8 cellular contexts compared by ENCODE assay signal in the genomic region with DNA sequence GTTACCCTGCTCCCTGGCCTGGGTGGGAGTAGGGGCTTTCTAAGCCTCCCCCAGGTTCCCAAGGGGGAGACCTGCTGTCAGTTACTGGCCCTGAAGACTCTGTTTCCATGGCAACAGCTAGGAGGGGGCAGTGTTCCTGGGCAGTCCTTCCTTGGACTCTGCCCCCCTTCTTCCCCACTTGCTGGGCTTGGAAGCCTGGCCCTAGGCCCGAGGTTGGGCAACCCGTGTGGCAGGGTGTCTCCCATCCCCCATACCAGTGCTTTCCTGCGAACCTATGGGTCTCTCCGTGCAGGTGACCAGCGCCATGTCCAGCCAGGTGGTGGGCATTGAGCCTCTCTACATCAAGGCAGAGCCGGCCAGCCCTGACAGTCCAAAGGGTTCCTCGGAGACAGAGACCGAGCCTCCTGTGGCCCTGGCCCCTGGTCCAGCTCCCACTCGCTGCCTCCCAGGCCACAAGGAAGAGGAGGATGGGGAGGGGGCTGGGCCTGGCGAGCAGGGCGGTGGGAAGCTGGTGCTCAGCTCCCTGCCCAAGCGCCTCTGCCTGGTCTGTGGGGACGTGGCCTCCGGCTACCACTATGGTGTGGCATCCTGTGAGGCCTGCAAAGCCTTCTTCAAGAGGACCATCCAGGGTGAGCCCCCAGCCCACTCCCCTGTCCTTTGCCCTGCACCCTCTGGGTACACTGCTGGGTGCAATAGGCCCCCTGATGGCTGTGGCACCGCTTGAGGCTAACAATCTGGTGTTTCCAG. TPM values are rescaled to one million over a fixed set of nuclear protein-coding genes. Genes with fewer than 3 reads are reported as not detected.
DNase-seq lines count a peak whose midpoint lies in the region; ATAC-seq and TF ChIP-seq lines count a peak whose summit lies in the region.

No MANE protein-coding gene starts in this region.

- H3K18ac ChIP-seq in mesenchymal stem cell (ENCODE audit: low read depth in 1 of 2, low read length in 2 of 2), result no peak overlapping the region

- no peak overlapping the region for H3K14ac ChIP-seq in mesenchymal stem cell (ENCODE audit: low read length in 2 of 2)

- H3K27me3 ChIP-seq in breast epithelium (no peaks in the 10 kb centered on the region), mesenchymal stem cell (ENCODE audit: control insufficient read depth in 1 of 2, insufficient read depth in 1 of 2, low read length in 2 of 2) (no peaks in the 10 kb centered on the region), uterus (no peaks in the 10 kb centered on the region)

- TF ChIP-seq POLR2A in breast epithelium (IDR thresholded peaks at IDR 0.05), result no peak
- TF ChIP-seq POLR2A in uterus (IDR thresholded peaks at IDR 0.05), result no peak

- H3K27ac ChIP-seq in breast epithelium, result peak overlapping the region; percentile 89 to 90
- no peak overlapping the region for H3K27ac ChIP-seq in mesenchymal stem cell (ENCODE audit: low read length, poor library complexity, severe bottlenecking)
- peak overlapping the region; percentile 55 to 92 for H3K27ac ChIP-seq in uterus

- H2AFZ ChIP-seq in mesenchymal stem cell (ENCODE audit: low read depth, low read length), result no peak overlapping the region

- intact Hi-C loops in Right ventricle myocardium inferior (cut with DNase I) (no loop called here), cardiac septum (cut with DNase I) (no loop called here), breast epithelium (cut with DNase I; ENCODE audit: low total_unique reads) (no loop called here), uterus (cut with DNase I; ENCODE audit: low total_unique reads) (no loop called here)

- WGBS in mesenchymal stem cell, result 87% methylated on average over 15 of the region's 15 CpGs

- peak overlapping the region; percentile 31 for H2AK5ac ChIP-seq in mesenchymal stem cell (ENCODE audit: low read length, severe bottlenecking)

- peak; percentile 71 for DNase-seq in Right ventricle myocardium inferior (ENCODE audit: missing footprints)
- no peak for DNase-seq in cardiac septum (ENCODE audit: low spot score)
- no peak for DNase-seq in breast epithelium (ENCODE audit: low spot score in 2 of 2)
- DNase-seq in mesenchymal stem cell, result no peak
- no peak for DNase-seq in uterus
- no peak for DNase-seq in OCI-M2 (lab: John Stamatoyannopoulos, UW; ENCODE audit: unreplicated experiment)
- DNase-seq in activated CD4-positive, CD25-positive, alpha-beta regulatory T cell (lab: John Stamatoyannopoulos, UW), result no peak
- DNase-seq in AG20443 (ENCODE audit: low spot score), result no peak

- H4K91ac ChIP-seq in mesenchymal stem cell (ENCODE audit: low read length), result no peak overlapping the region

- peaks cover 19% of the 10 kb centered on the region for H3K79me1 ChIP-seq in mesenchymal stem cell (replicated peaks; ENCODE audit: low read length, poor library complexity, severe bottlenecking)

- H2BK15ac ChIP-seq in mesenchymal stem cell (ENCODE audit: low read depth, poor library complexity, severe bottlenecking), result peak overlapping the region; percentile 54

- H3K4ac ChIP-seq in mesenchymal stem cell (ENCODE audit: low read depth in 1 of 2, low read length in 2 of 2), result no peak overlapping the region

- H2BK5ac ChIP-seq in mesenchymal stem cell (ENCODE audit: low read depth, low read length, poor library complexity, severe bottlenecking), result no peak overlapping the region

- H3K4me2 ChIP-seq in mesenchymal stem cell (ENCODE audit: low read length, poor library complexity, severe bottlenecking), result peak overlapping the region; percentile 99

- H4K8ac ChIP-seq in mesenchymal stem cell (ENCODE audit: low read length), result peak overlapping the region; percentile 66

- H3K9me3 ChIP-seq in breast epithelium (no peaks in the 10 kb centered on the region), mesenchymal stem cell (ENCODE audit: control insufficient read depth, low read length) (no peaks in the 10 kb centered on the region), uterus (no peaks in the 10 kb centered on the region)

- H3K4me1 ChIP-seq in breast epithelium, result peaks cover 5 to 10% of the 10 kb centered on the region in 2 donors
- H3K4me1 ChIP-seq in mesenchymal stem cell (ENCODE audit: control insufficient read depth, insufficient read depth, low read depth, low read length), result peaks cover 18% of the 10 kb centered on the region
- H3K4me1 ChIP-seq in uterus, result peaks cover 0 to 12% of the 10 kb centered on the region in 2 donors

- no peak overlapping the region for H2BK120ac ChIP-seq in mesenchymal stem cell (ENCODE audit: low read depth, low read length)

- no peak overlapping the region for H2BK12ac ChIP-seq in mesenchymal stem cell (ENCODE audit: low read length in 2 of 2)

- H3K36me3 ChIP-seq in breast epithelium, result no peaks in the 10 kb centered on the region
- H3K36me3 ChIP-seq in mesenchymal stem cell (ENCODE audit: control insufficient read depth in 1 of 2, insufficient read depth in 2 of 2, low read depth in 1 of 2, low read length in 2 of 2), result no peaks in the 10 kb centered on the region
- H3K36me3 ChIP-seq in uterus, result no peaks in the 10 kb centered on the region

- H3K4me3 ChIP-seq in breast epithelium (peak overlapping the region; percentile 62 to 75 (median 69)), mesenchymal stem cell (ENCODE audit: insufficient read depth in 1 of 2, low read depth in 1 of 2, low read length in 2 of 2) (peak overlapping the region in 1 of 2 experiments; percentile 80), uterus (no peak overlapping the region)

- no peak for ATAC-seq in Right ventricle myocardium inferior

- peak overlapping the region; percentile 85 for H3K9ac ChIP-seq in mesenchymal stem cell (ENCODE audit: low read length)

- TF ChIP-seq CTCF in breast epithelium (IDR thresholded peaks at IDR 0.05), result no peak
- TF ChIP-seq CTCF in uterus (IDR thresholded peaks at IDR 0.05), result no peak

- H3K23ac ChIP-seq in mesenchymal stem cell (ENCODE audit: low read length in 2 of 2), result no peak overlapping the region

RNA-seq across cellular contexts. Expression of a gene that starts 1.7 kb away (rescaled TPM):
- total RNA-seq in Right ventricle myocardium inferior (217 TPM), cardiac septum (116 TPM), breast epithelium (10 to 100 TPM; 38.2 to 43.9 (median 39.5) TPM), uterus (10 to 100 TPM; 12.1 to 49.2 (median 17.5) TPM)
- 10.7 TPM for polyA plus RNA-seq in mesenchymal stem cell (2013, experiment 1 of 2)
- polyA plus RNA-seq in mesenchymal stem cell (2013, experiment 2 of 2), result 10.7 TPM

RNA-seq across cellular contexts. Expression of a gene that starts 6.9 kb away (rescaled TPM):
- total RNA-seq in Right ventricle myocardium inferior (not detected), cardiac septum (not detected), breast epithelium (1 to 10 TPM in 1 of 3 donors, not detected in 2; 1.8 TPM), uterus (not detected)
- 0.18 TPM for polyA plus RNA-seq in mesenchymal stem cell (2013, experiment 1 of 2)
- 0.12 TPM for polyA plus RNA-seq in mesenchymal stem cell (2013, experiment 2 of 2)

RNA-seq across cellular contexts. Expression of a gene that starts 10.3 kb away (rescaled TPM):
- total RNA-seq in Right ventricle myocardium inferior (92.8 TPM), cardiac septum (75.1 TPM), breast epithelium (100 to 1,000 TPM; 206 to 266 (median 262) TPM), uterus (100 to 1,000 TPM; 200 to 462 (median 323) TPM)
- 364 TPM for polyA plus RNA-seq in mesenchymal stem cell (2013, experiment 1 of 2)
- polyA plus RNA-seq in mesenchymal stem cell (2013, experiment 2 of 2), result 351 TPM

RNA-seq across cellular contexts. Expression of a gene that starts 10.9 kb away (rescaled TPM):
- total RNA-seq in Right ventricle myocardium inferior (410 TPM), cardiac septum (208 TPM), breast epithelium (100 to 1,000 TPM; 241 to 327 (median 262) TPM), uterus (100 to 1,000 TPM in 3 of 4 donors, 10 to 100 TPM in 1; 97.1 to 156 (median 113) TPM)
- polyA plus RNA-seq in mesenchymal stem cell (2013, experiment 1 of 2), result 235 TPM
- polyA plus RNA-seq in mesenchymal stem cell (2013, experiment 2 of 2), result 233 TPM

RNA-seq across cellular contexts. Expression of a gene that starts 15.9 kb away (rescaled TPM):
- total RNA-seq in Right ventricle myocardium inferior (not detected), cardiac septum (not detected), breast epithelium (1 to 10 TPM in 1 of 3 donors, not detected in 2; 2.3 TPM), uterus (under 1 TPM in 2 of 4 donors, not detected in 2; 0.61 to 0.76 TPM)
- not detected for polyA plus RNA-seq in mesenchymal stem cell (2013, experiment 1 of 2)
- not detected for polyA plus RNA-seq in mesenchymal stem cell (2013, experiment 2 of 2)

Comparison
In these comparisons a context has a peak if more than half of its experiments do, and no peak if none do; other contexts are left out.
1. H3K4me3 ChIP-seq: peak in breast epithelium (3 of 3); none in uterus (0 of 2).